ENCODE assay signal across 2 cellular contexts in the genomic region with DNA sequence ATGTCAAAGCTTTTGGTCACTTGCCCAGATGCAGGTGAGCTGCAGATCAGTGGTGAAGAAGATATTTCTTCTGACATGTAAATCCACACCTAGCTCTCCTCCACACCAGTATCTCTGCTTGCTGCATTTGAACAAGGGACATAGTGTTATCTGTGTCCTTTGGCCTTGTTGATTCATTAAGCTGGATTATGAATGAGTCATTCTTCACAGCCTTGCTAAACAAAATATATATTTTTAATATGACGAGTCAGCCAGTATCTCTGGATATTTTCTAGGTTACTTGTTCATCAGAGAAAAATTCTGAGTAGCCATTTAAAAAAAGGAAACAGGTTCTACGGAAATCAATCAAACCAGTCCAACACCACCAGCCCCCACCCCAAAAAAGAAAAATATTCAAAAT.
TF ChIP-seq lines count a peak whose summit lies in the region.

No MANE protein-coding gene starts in this region.

TF ChIP-seq in GM12878, 131 proteins besides CTCF, POLR2A, EP300 and RAD21:
- TF ChIP-seq CEBPZ (IDR thresholded peaks at IDR 0.05; ENCODE audit: low read depth, low read length) (no peak), NFXL1 (IDR thresholded peaks at IDR 0.05; ENCODE audit: borderline replicate concordance) (peak; percentile 53; the same call in 1 of the 2 replicates)

TF ChIP-seq in WTC11, 78 proteins besides CTCF, POLR2A, EP300 and RAD21 (continued from another document):
- TF ChIP-seq ZNF232 (CRISPR knock-in tag; IDR thresholded peaks at IDR 0.05) = no peak
- TF ChIP-seq, protein P1, sequence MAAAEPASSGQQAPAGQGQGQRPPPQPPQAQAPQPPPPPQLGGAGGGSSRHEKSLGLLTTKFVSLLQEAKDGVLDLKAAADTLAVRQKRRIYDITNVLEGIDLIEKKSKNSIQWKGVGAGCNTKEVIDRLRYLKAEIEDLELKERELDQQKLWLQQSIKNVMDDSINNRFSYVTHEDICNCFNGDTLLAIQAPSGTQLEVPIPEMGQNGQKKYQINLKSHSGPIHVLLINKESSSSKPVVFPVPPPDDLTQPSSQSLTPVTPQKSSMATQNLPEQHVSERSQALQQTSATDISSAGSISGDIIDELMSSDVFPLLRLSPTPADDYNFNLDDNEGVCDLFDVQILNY (CRISPR knock-in tag; IDR thresholded peaks at IDR 0.05) = no peak
